1 cellular context compared by ENCODE assay signal in the genomic region with DNA sequence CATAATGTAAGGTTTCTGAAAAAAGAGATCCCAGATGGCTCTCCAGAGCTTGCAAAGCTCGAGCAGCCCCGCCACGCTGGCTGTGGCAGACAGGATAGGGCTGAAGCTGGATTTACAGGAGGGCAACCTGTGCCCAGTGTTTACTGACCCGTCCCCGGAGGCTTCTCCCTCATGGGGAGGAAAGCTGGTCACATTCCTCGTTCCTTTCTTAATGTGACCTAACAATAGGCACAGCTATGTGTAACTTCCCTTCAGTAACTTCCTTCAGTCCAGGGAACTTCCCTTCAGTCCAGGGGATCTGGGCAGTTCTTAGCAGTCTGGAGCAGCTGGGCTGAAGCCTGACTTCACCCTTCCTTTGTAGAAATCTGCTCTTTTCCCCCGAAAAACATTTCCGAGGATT.
TF ChIP-seq lines count a peak whose summit lies in the region.

No MANE protein-coding gene starts in this region.

TF ChIP-seq in K562, 482 proteins besides CTCF, POLR2A, EP300 and RAD21:
- TF ChIP-seq SMARCA4 (IDR thresholded peaks at IDR 0.05) (no peak), ETV6 (IDR thresholded peaks at IDR 0.05; ENCODE audit: borderline replicate concordance in 1 of 2, low read depth in 2 of 2, low read length in 1 of 2) (no peak), ETV6 (CRISPR knock-in tag; IDR thresholded peaks at IDR 0.05; ENCODE audit: borderline replicate concordance) (no peak), NBN (IDR thresholded peaks at IDR 0.05; ENCODE audit: low read depth) (no peak), TAF9B (IDR thresholded peaks at IDR 0.05; ENCODE audit: partially characterized antibody) (no peak)
